ENCODE assay signal across 1 cellular context in genomic region chr1:41902125-41902524, GRCh38.
TF ChIP-seq lines count a peak whose summit lies in the region.

No MANE protein-coding gene starts in this region.

TF ChIP-seq in liver, 16 proteins besides CTCF, POLR2A, EP300 and RAD21 (continued from another document):
- TF ChIP-seq HNF4A (conservative IDR thresholded peaks at IDR 0.05): no peak
- no peak for TF ChIP-seq EGR1 (IDR thresholded peaks at IDR 0.05; ENCODE audit: low read depth in 2 of 2)
TF ChIP-seq in liver: peak in this region for 3.
